28 cellular contexts compared by ENCODE assay signal in genomic region chr6:3591970-3592369, GRCh38.
A peak's percentile ranks its signal among the peaks of the same experiment; 100 is the strongest.
DNase-seq lines count a peak whose midpoint lies in the region; FAIRE-seq and TF ChIP-seq lines count a peak whose summit lies in the region.
"Had no signal": no experiment of that assay in that cellular context is flagged by ENCODE, and none has a peak within 500 bp of the region (broad histone marks: within the 10 kb centered on the region; RNA-seq: fewer than 3 reads in every experiment).

No MANE protein-coding gene starts in this region.

- no peaks in the 10 kb centered on the region for H4K20me1 ChIP-seq in hepatocyte (ENCODE audit: insufficient read depth, poor library complexity, severe bottlenecking)
- H4K20me1 ChIP-seq: BLaER1 treated with 17β-estradiol and CSF1 and Interleukin-3, amounts not matched to agents 10 nM and 100 nM had no signal

- peaks cover 0 to 3% of the 10 kb centered on the region in 2 donors for H3K9me3 ChIP-seq in breast epithelium
- no peaks in the 10 kb centered on the region for H3K9me3 ChIP-seq in hepatocyte (ENCODE audit: low read depth)
- no peaks in the 10 kb centered on the region for H3K9me3 ChIP-seq in suprapubic skin

- 89% methylated on average over 1 of the region's 1 CpG for WGBS in hepatocyte (ENCODE audit: low lambda C conversion rate, missing lambda C conversion rate)
- WGBS in suprapubic skin, result 77% methylated on average over 1 of the region's 1 CpG

- DNase-seq in HT-29 (ENCODE audit: low spot score), result peak; percentile 8
- no peak for DNase-seq in breast epithelium (ENCODE audit: low spot score in 2 of 2)
- no peak for DNase-seq in hepatocyte (ENCODE audit: low spot score)
- no peak for DNase-seq in suprapubic skin (ENCODE audit: low spot score in 2 of 2)
- no peak for DNase-seq in NCI-H446 (lab: John Stamatoyannopoulos, UW)
- DNase-seq in GM12891 (ENCODE audit: insufficient read length, low spot score), result no peak
- no peak for DNase-seq in DMS79 treated with DMSO at 0.1 percent for 48 hours (lab: John Stamatoyannopoulos, UW)
- no peak for DNase-seq in KG1 (lab: John Stamatoyannopoulos, UW)
- DNase-seq: activated CD4-positive, alpha-beta memory T cell treated with anti-CD3 and anti-CD28 coated beads, Interleukin-2, amount 10 ng/mL, durations not matched to agents 7 days and 5 days; activated CD4-positive, alpha-beta T cell treated with anti-CD3 and anti-CD28 coated beads for 1 hour; activated CD8-positive, alpha-beta memory T cell treated with anti-CD3 and anti-CD28 coated beads, Interleukin-2, amount 50 U/mL, for 48 hours; activated naive CD4-positive, alpha-beta T cell treated with Interleukin-2 at 50 U/mL for 16 hours; cerebellar nuclear complex; COR-L47; KBM-7; NCI-H1417 treated with DMSO at 0.1 percent for 48 hours; NCI-H2029 treated with DMSO at 0.1 percent for 48 hours; NCI-H2227 treated with DMSO at 0.1 percent for 48 hours; NCI-H526 treated with DMSO at 0.1 percent for 48 hours; pancreas; retina; Right ventricle myocardium superior; stimulated activated CD4-positive, alpha-beta T cell treated with anti-CD3 and anti-CD28 coated beads, Interleukin-4, amount 100 ng/mL, for 1 hour; stomach; tibial artery had no signal

- no peak overlapping the region for H3K4me2 ChIP-seq in hepatocyte

- no peak overlapping the region for H2AFZ ChIP-seq in hepatocyte

- TF ChIP-seq EP300 in suprapubic skin (IDR thresholded peaks at IDR 0.05), result no peak

- no peaks in the 10 kb centered on the region for H3K36me3 ChIP-seq in breast epithelium
- H3K36me3 ChIP-seq in hepatocyte (replicated peaks; ENCODE audit: insufficient read depth, low read depth), result no peaks in the 10 kb centered on the region
- no peaks in the 10 kb centered on the region for H3K36me3 ChIP-seq in suprapubic skin
- H3K36me3 ChIP-seq: BLaER1 treated with 17β-estradiol and CSF1 and Interleukin-3, amounts not matched to agents 10 nM and 100 nM; pancreas; stomach; tibial artery had no signal

- H3K9me2 ChIP-seq in hepatocyte (replicated peaks; ENCODE audit: insufficient read depth), result no peaks in the 10 kb centered on the region

- H3K27ac ChIP-seq in breast epithelium (peak overlapping the region; percentile 69 to 78), hepatocyte (peak overlapping the region; percentile 15), suprapubic skin (peak overlapping the region; percentile 54)
- H3K27ac ChIP-seq: pancreas, stomach, tibial artery had no signal

- TF ChIP-seq CTCF in breast epithelium (IDR thresholded peaks at IDR 0.05) (no peak), hepatocyte (IDR thresholded peaks at IDR 0.05; ENCODE audit: poor library complexity) (no peak), suprapubic skin (IDR thresholded peaks at IDR 0.05) (no peak)

- TF ChIP-seq POLR2A in breast epithelium (IDR thresholded peaks at IDR 0.05) (no peak), suprapubic skin (IDR thresholded peaks at IDR 0.05) (no peak), GM12891 (IDR thresholded peaks at IDR 0.05; ENCODE audit: low read depth, low read length) (no peak)

- no peak overlapping the region for H3K4me3 ChIP-seq in breast epithelium
- H3K4me3 ChIP-seq in hepatocyte, result no peak overlapping the region
- no peak overlapping the region for H3K4me3 ChIP-seq in suprapubic skin
- H3K4me3 ChIP-seq: BLaER1 treated with 17β-estradiol and CSF1 and Interleukin-3, amounts not matched to agents 10 nM and 100 nM; pancreas; stomach; tibial artery had no signal

- H3K79me2 ChIP-seq in hepatocyte, result no peaks in the 10 kb centered on the region

- no peak for FAIRE-seq in GM12891 (lab: Jason Lieb, UNC)
- FAIRE-seq: endometrium, G401.6, pancreas had no signal

- H3K27me3 ChIP-seq in breast epithelium (no peaks in the 10 kb centered on the region), hepatocyte (no peaks in the 10 kb centered on the region), suprapubic skin (no peaks in the 10 kb centered on the region)
- H3K27me3 ChIP-seq: BLaER1 treated with 17β-estradiol and CSF1 and Interleukin-3, amounts not matched to agents 10 nM and 100 nM; pancreas; stomach; tibial artery had no signal

- H3K4me1 ChIP-seq in breast epithelium, result no peaks in the 10 kb centered on the region
- no peaks in the 10 kb centered on the region for H3K4me1 ChIP-seq in hepatocyte (ENCODE audit: insufficient read depth)
- peaks cover 11% of the 10 kb centered on the region for H3K4me1 ChIP-seq in suprapubic skin
- H3K4me1 ChIP-seq: pancreas, stomach had no signal

- intact Hi-C loops in breast epithelium (cut with DNase I; ENCODE audit: low total_unique reads), result no loop called here

TF ChIP-seq in GM12891, 5 proteins besides CTCF, POLR2A, EP300 and RAD21:
- TF ChIP-seq POU2F2 (IDR thresholded peaks at IDR 0.05; ENCODE audit: low read depth, low read length) (no peak), TAF1 (IDR thresholded peaks at IDR 0.05; ENCODE audit: low read depth, low read length) (no peak), SPI1 (IDR thresholded peaks at IDR 0.05; ENCODE audit: low read depth, low read length) (no peak), POLR2AphosphoS5 (IDR thresholded peaks at IDR 0.05; ENCODE audit: low read depth, low read length) (no peak), PAX5 (IDR thresholded peaks at IDR 0.05; ENCODE audit: insufficient read depth, low read length, severe bottlenecking) (no peak)

Comparison
In these comparisons a context has a peak if more than half of its experiments do, and no peak if none do; other contexts are left out.
1. H3K27ac ChIP-seq: peak in every context shown above with its lines; median percentile 74 in breast epithelium; 54 in suprapubic skin; 15 in hepatocyte.